8 cellular contexts compared by ENCODE assay signal in the genomic region with DNA sequence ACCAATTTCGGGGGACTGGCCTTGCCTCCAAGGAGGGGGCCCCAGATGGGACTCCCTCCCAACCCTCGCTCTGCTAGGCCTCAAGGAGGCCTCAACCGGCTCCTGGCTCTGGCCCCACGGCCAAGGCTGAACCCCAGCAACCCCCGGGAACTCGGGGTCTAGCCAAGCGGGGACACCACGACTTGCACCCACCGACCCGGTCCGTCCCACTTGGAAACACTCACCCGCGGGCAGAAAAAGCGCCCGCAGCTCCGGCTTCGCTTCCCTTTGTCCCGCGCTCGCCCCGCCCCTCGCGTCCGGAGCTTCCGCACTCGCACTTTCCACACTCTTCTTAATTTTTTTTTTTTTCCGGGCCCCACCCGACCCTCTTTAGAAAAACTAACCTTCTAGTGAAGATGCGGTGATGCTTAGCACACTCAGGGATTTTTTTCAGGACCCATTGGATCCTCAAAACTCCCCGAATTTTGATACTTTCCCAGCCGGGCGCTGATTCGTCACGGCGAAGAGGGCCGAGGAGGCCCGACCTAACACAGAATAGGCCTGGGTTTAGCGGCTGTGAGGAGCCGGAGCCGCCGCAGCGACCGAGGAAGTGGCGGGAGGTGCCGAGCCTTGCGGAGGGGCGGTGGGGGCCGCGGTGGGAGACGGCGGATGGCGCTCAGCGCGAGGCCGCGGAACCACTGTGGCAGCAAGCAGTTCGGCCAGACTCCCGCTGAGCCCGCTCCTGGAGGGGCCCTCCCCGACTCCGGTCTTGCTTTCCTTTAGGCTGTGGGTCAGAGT. TPM values are rescaled to one million over a fixed set of nuclear protein-coding genes. Genes with fewer than 3 reads are reported as not detected.
DNase-seq lines count a peak whose midpoint lies in the region; ATAC-seq and TF ChIP-seq lines count a peak whose summit lies in the region.

A gene (minus strand): TSS at position 270 of the 777 bp plus-strand sequence. CDS start 2,016 bp downstream, outside the sequence.

- DNase-seq in NCI-H187 (lab: John Stamatoyannopoulos, UW) (peak; percentile 62 to 71), NCI-H187 treated with DMSO at 0.1 percent for 48 hours (lab: John Stamatoyannopoulos, UW) (no peak), NCI-H345 (lab: John Stamatoyannopoulos, UW) (peak; percentile 70), cerebellum (ENCODE audit: low spot score) (peak; percentile 75), kidney epithelial cell (ENCODE audit: low read depth) (no peak)
- peak; percentile 52 to 56 for DNase-seq in activated CD4-positive, alpha-beta T cell treated with anti-CD3 and anti-CD28 coated beads for 24 hours (ENCODE audit: low read depth in 2 of 2)
- peak; percentile 50 to 57 for DNase-seq in stimulated activated CD4-positive, alpha-beta T cell treated with anti-CD3 and anti-CD28 coated beads, Interleukin-15, amount 100 ng/mL, for 1 hour (ENCODE audit: low read depth in 1 of 2, low spot score in 1 of 2)

- peak; percentile 65 for ATAC-seq in HG03066 (IDR thresholded peaks at IDR 0.05; ENCODE audit: low read depth, unreplicated experiment)

- H3K4me3 ChIP-seq in kidney epithelial cell (ENCODE audit: low read depth, low read length), result peak within 1 kb of the TSS; percentile 91

- TF ChIP-seq CTCF in kidney epithelial cell (IDR thresholded peaks at IDR 0.05; ENCODE audit: insufficient read depth, low read length, poor library complexity, severe bottlenecking), result no peak

- H3K36me3 ChIP-seq in kidney epithelial cell (ENCODE audit: control insufficient read depth, insufficient read depth, low read length), result no peaks in the 10 kb centered on the region

- H3K27me3 ChIP-seq in kidney epithelial cell (ENCODE audit: control insufficient read depth, insufficient read depth, low read length), result no peaks in the 10 kb centered on the region

RNA-seq across cellular contexts. Expression of the gene that starts here (rescaled TPM):
- total RNA-seq in cerebellum, result 105 TPM
- 105 and 115 TPM in 2 replicates for total RNA-seq in kidney epithelial cell

Comparison
In these comparisons a context has a peak if more than half of its experiments do, and no peak if none do; other contexts are left out.
1. DNase-seq: peak in NCI-H187 (2 of 2), NCI-H345 (single experiment), activated CD4-positive, alpha-beta T cell treated with anti-CD3 and anti-CD28 coated beads for 24 hours (2 of 2), cerebellum (single experiment) and stimulated activated CD4-positive, alpha-beta T cell treated with anti-CD3 and anti-CD28 coated beads, Interleukin-15, amount 100 ng/mL, for 1 hour (2 of 2); none in NCI-H187 treated with DMSO at 0.1 percent for 48 hours (single experiment) and kidney epithelial cell (single experiment).